ENCODE assay signal across 11 cellular contexts in genomic region chr12:43807361-43807760, GRCh38. TPM values are rescaled to one million over a fixed set of nuclear protein-coding genes. Genes with fewer than 3 reads are reported as not detected.
A peak's percentile ranks its signal among the peaks of the same experiment; 100 is the strongest.
DNase-seq lines count a peak whose midpoint lies in the region; ATAC-seq, FAIRE-seq and TF ChIP-seq lines count a peak whose summit lies in the region.
"Had no signal": no experiment of that assay in that cellular context is flagged by ENCODE, and none has a peak within 500 bp of the region (broad histone marks: within the 10 kb centered on the region; RNA-seq: fewer than 3 reads in every experiment).

No MANE protein-coding gene starts in this region.

- POLR2A ChIA-PET in activated CD4-positive, alpha-beta memory T cell treated with anti-CD3 and anti-CD28 coated beads, Interleukin-2, amount 10 ng/mL, durations not matched to agents 7 days and 5 days (lab: Charles Lee) = interaction anchor here (0.9 to 5.5 kb wide), 11 partner anchors 9 to 48 kb away, joined by 3 to 88 read pairs (median 16); partner anchors contain the start of genes IRAK4, PUS7L and TMEM117
- POLR2A ChIA-PET in HepG2 (lab: Yijun Ruan, JAX) = interaction anchor here (3.1 to 3.2 kb wide), 2 partner anchors 15 to 29 kb away, joined by 9 to 17 read pairs; partner anchors contain the start of gene TMEM117

- no peak overlapping the region for H3K9ac ChIP-seq in HepG2 (ENCODE audit: insufficient read depth, low read depth, low read length)

- H3K36me3 Mint-ChIP-seq in activated T-cell treated with anti-CD3 and anti-CD28 coated beads, Interleukin-2, amount 50 U/mL, for 72 hours (ENCODE audit: insufficient read depth in 2 of 2) = peaks cover 2 to 6% of the 10 kb centered on the region in 2 donors
- peaks cover 15% of the 10 kb centered on the region for H3K36me3 Mint-ChIP-seq in activated CD4-positive, alpha-beta memory T cell treated with anti-CD3 and anti-CD28 coated beads, Interleukin-2, amount 10 ng/mL, durations not matched to agents 7 days and 5 days (ENCODE audit: low read depth)

- 100% methylated on average over 3 of the region's 3 CpGs for WGBS in HepG2 (ENCODE audit: low lambda C conversion rate)
- WGBS in tibial nerve, 2 donors = 57 to 72% methylated on average over 3 of the region's 3 CpGs

- no peak for TF ChIP-seq EP300 in HepG2 (IDR thresholded peaks at IDR 0.05; ENCODE audit: low read depth in 2 of 2, low read length in 2 of 2)
- TF ChIP-seq EP300 in HepG2 (CRISPR knock-in tag; IDR thresholded peaks at IDR 0.05; ENCODE audit: borderline replicate concordance) = no peak
- TF ChIP-seq EP300 in tibial nerve (IDR thresholded peaks at IDR 0.05) = no peak

- H3K9me3 Mint-ChIP-seq in activated T-cell treated with anti-CD3 and anti-CD28 coated beads, Interleukin-2, amount 50 U/mL, for 72 hours = no peaks in the 10 kb centered on the region
- no peaks in the 10 kb centered on the region for H3K9me3 Mint-ChIP-seq in activated CD4-positive, alpha-beta memory T cell treated with anti-CD3 and anti-CD28 coated beads, Interleukin-2, amount 10 ng/mL, durations not matched to agents 7 days and 5 days

- peaks cover 26% of the 10 kb centered on the region for H3K79me2 ChIP-seq in HepG2 (ENCODE audit: insufficient read depth, low read length)

- no peaks in the 10 kb centered on the region for H3K27me3 Mint-ChIP-seq in activated T-cell treated with anti-CD3 and anti-CD28 coated beads, Interleukin-2, amount 50 U/mL, for 72 hours (ENCODE audit: low read depth)
- H3K27me3 Mint-ChIP-seq in activated CD4-positive, alpha-beta memory T cell treated with anti-CD3 and anti-CD28 coated beads, Interleukin-2, amount 10 ng/mL, durations not matched to agents 7 days and 5 days = no peaks in the 10 kb centered on the region

- TF ChIP-seq RAD21 in HepG2 (CRISPR knock-in tag; IDR thresholded peaks at IDR 0.05) = no peak

- H3K9me3 ChIP-seq in HepG2 (ENCODE audit: low read length) = no peaks in the 10 kb centered on the region
- no peaks in the 10 kb centered on the region for H3K9me3 ChIP-seq in tibial nerve

- TF ChIP-seq POLR2A in HepG2 (IDR thresholded peaks at IDR 0.05; ENCODE audit: insufficient read depth in 1 of 2, low read depth in 2 of 2, low read length in 2 of 2) (no peak), tibial nerve (IDR thresholded peaks at IDR 0.05) (no peak)

- in situ Hi-C loops in HepG2 (cut with HindIII; ENCODE audit: extremely low pct_ligation_motif_present, low pct_unique_long_range_greater_than_20kb) = no loop called here

- H3K27ac ChIP-seq in HepG2 (ENCODE audit: extremely low read length, insufficient read depth, low read length) (no peak overlapping the region), tibial nerve (peak overlapping the region; percentile 30 to 100 (median 98))

- H4K20me1 ChIP-seq in HepG2 (ENCODE audit: insufficient read depth, low read length) = no peaks in the 10 kb centered on the region

- intact Hi-C loops in HepG2 (cut with micrococcal nuclease; ENCODE audit: unreplicated experiment) = loop anchor here (5.0 kb wide), 1 partner anchor 50 kb away; the partner anchor contains the start of genes IRAK4 and PUS7L

- no peak for FAIRE-seq in HepG2 (lab: Jason Lieb, UNC)
- FAIRE-seq: HTR-8/SVneo had no signal

- CTCF ChIA-PET in activated CD4-positive, alpha-beta memory T cell treated with anti-CD3 and anti-CD28 coated beads, Interleukin-2, amount 10 ng/mL, durations not matched to agents 7 days and 5 days (lab: Charles Lee) = interaction anchor here (0.9 to 2.3 kb wide), 4 partner anchors 25 to 75 kb away, joined by 4 to 11 read pairs (median 6); partner anchors contain the start of genes IRAK4, PUS7L and TMEM117
- CTCF ChIA-PET in HepG2 (lab: Yijun Ruan, JAX; ENCODE audit: low intra/inter-chr PET ratio, low total read pairs) = no interaction called here

- no peak for DNase-seq in activated T-cell treated with anti-CD3 and anti-CD28 coated beads, Interleukin-2, amount 50 U/mL, for 72 hours
- no peak for DNase-seq in activated T-cell treated with anti-CD3 and anti-CD28 coated beads, Interleukin-2, amount 50 U/mL, for 1 hour
- no peak for DNase-seq in activated CD4-positive, alpha-beta memory T cell treated with anti-CD3 and anti-CD28 coated beads, Interleukin-2, amount 10 ng/mL, durations not matched to agents 7 days and 5 days
- DNase-seq in HepG2 (ENCODE audit: low spot score) (no peak), tibial nerve (ENCODE audit: low spot score in 2 of 2) (no peak), NCI-H146 (lab: John Stamatoyannopoulos, UW) (no peak)
- DNase-seq in NK-92 treated with Interleukin-12 subunit alpha and Interleukin-12 subunit beta, amount 100 ng/mL, for 24 hours (lab: John Stamatoyannopoulos, UW) = no peak
- DNase-seq: effector CD8-positive, alpha-beta T cell had no signal

- H3K27me3 ChIP-seq in HepG2 (ENCODE audit: control insufficient read depth in 1 of 2, insufficient read depth in 2 of 2, low read length in 2 of 2) = no peaks in the 10 kb centered on the region
- no peaks in the 10 kb centered on the region for H3K27me3 ChIP-seq in tibial nerve

- H3K4me3 ChIP-seq in HepG2 (replicated peaks in 1 of 3; ENCODE audit: insufficient read depth in 1 of 3, low read depth in 2 of 3, low read length in 3 of 3) (no peak overlapping the region), tibial nerve (no peak overlapping the region)
- H3K4me3 ChIP-seq: lung had no signal

- BruUV-seq in HepG2 (replicated peaks; lab: Mats Ljungman, UMichigan) = no TSS peak

- H3K4me2 ChIP-seq in HepG2 (ENCODE audit: low read depth, low read length) = peak overlapping the region; percentile 85; the same call in 1 of the 2 replicates

- ATAC-seq in activated T-cell treated with anti-CD3 and anti-CD28 coated beads, Interleukin-2, amount 50 U/mL, for 72 hours (replicated peaks in 1 of 2) = no peak
- ATAC-seq in HepG2 (no peak), HG03565 (IDR thresholded peaks at IDR 0.05; ENCODE audit: unreplicated experiment) (no peak)

- peak overlapping the region; percentile 99 for H3K27ac Mint-ChIP-seq in activated T-cell treated with anti-CD3 and anti-CD28 coated beads, Interleukin-2, amount 50 U/mL, for 72 hours
- H3K27ac Mint-ChIP-seq in activated CD4-positive, alpha-beta memory T cell treated with anti-CD3 and anti-CD28 coated beads, Interleukin-2, amount 10 ng/mL, durations not matched to agents 7 days and 5 days = peak overlapping the region; percentile 100

- no peak overlapping the region for H2AFZ ChIP-seq in HepG2 (ENCODE audit: low read length)

- no peak for TF ChIP-seq CTCF in HepG2 (CRISPR knock-in tag; IDR thresholded peaks at IDR 0.05)
- TF ChIP-seq CTCF in tibial nerve (IDR thresholded peaks at IDR 0.05) = no peak

- H3K4me3 Mint-ChIP-seq in activated T-cell treated with anti-CD3 and anti-CD28 coated beads, Interleukin-2, amount 50 U/mL, for 72 hours = peak overlapping the region; percentile 92 to 100
- peak overlapping the region; percentile 96 for H3K4me3 Mint-ChIP-seq in activated CD4-positive, alpha-beta memory T cell treated with anti-CD3 and anti-CD28 coated beads, Interleukin-2, amount 10 ng/mL, durations not matched to agents 7 days and 5 days

- H3K4me1 Mint-ChIP-seq in activated T-cell treated with anti-CD3 and anti-CD28 coated beads, Interleukin-2, amount 50 U/mL, for 72 hours (ENCODE audit: low read depth) = peaks cover 24% of the 10 kb centered on the region
- H3K4me1 Mint-ChIP-seq in activated CD4-positive, alpha-beta memory T cell treated with anti-CD3 and anti-CD28 coated beads, Interleukin-2, amount 10 ng/mL, durations not matched to agents 7 days and 5 days = peaks cover 31% of the 10 kb centered on the region

- H3K4me1 ChIP-seq in HepG2 (ENCODE audit: insufficient read depth, low read length) (peaks cover 26% of the 10 kb centered on the region), tibial nerve (peaks cover 3 to 39% (median 11%) of the 10 kb centered on the region in 4 donors)

- H3K36me3 ChIP-seq in HepG2 (replicated peaks in 1 of 2; ENCODE audit: control insufficient read depth in 1 of 2, insufficient read depth in 2 of 2, low read length in 2 of 2) (peaks cover 0 to 3% of the 10 kb centered on the region in 2 experiments; a peak in 2 of 5 replicates), tibial nerve (no peaks in the 10 kb centered on the region)

RNA-seq across cellular contexts. Expression of gene TWF1, which starts 1.2 kb away (rescaled TPM):
- 10 to 100 TPM; 14.5 to 19.1 TPM for total RNA-seq in activated T-cell treated with anti-CD3 and anti-CD28 coated beads, Interleukin-2, amount 50 U/mL, for 72 hours
- total RNA-seq in activated CD4-positive, alpha-beta memory T cell treated with anti-CD3 and anti-CD28 coated beads, Interleukin-2, amount 10 ng/mL, durations not matched to agents 7 days and 5 days = 10 to 100 TPM; 29.1 to 33.6 TPM
- total RNA-seq in HepG2 (2016; rRNA removed; fragmentation: Illumina TruSeq; extraction: Trizol) (85.5 and 148 TPM in 2 replicates), tibial nerve (10 to 100 TPM; 65.1 to 82.2 (median 71.0) TPM)
- 12.4 and 17.1 TPM in 2 replicates for total RNA-seq in HepG2 (2016; cell fraction: cytosol; rRNA removed; fragmentation: Illumina TruSeq; extraction: Trizol; ENCODE audit: low read depth)
- 90.5 and 142 TPM in 2 replicates for total RNA-seq in HepG2 (2016; cell fraction: insoluble cytoplasmic fraction; rRNA removed; fragmentation: Illumina TruSeq; extraction: Trizol)
- total RNA-seq in HepG2 (2016; cell fraction: membrane; rRNA removed; fragmentation: Illumina TruSeq; extraction: Trizol) = 63.7 and 70.0 TPM in 2 replicates
- total RNA-seq in HepG2 (2016; cell fraction: nucleus; rRNA removed; fragmentation: Illumina TruSeq; extraction: Trizol) = 44.9 and 45.5 TPM in 2 replicates
- 22.3 and 32.3 TPM in 2 replicates for polyA plus RNA-seq in HepG2 (2011; rRNA removed)
- polyA plus RNA-seq in HepG2 (2011; cell fraction: cytosol; rRNA removed) = 12.5 and 19.3 TPM in 2 replicates
- polyA plus RNA-seq in HepG2 (2011; cell fraction: nucleus; rRNA removed) = 11.0 and 12.8 TPM in 2 replicates
- polyA plus RNA-seq in HepG2 (2012) = 35.5 and 36.4 TPM in 2 replicates
- polyA plus RNA-seq in HepG2 (2016; cell fraction: cytosol; fragmentation: Illumina TruSeq; extraction: Trizol; ENCODE audit: low read depth) = 13.7 and 14.1 TPM in 2 replicates
- polyA plus RNA-seq in HepG2 (2016; cell fraction: insoluble cytoplasmic fraction; fragmentation: Illumina TruSeq; extraction: Trizol; ENCODE audit: low read depth) = 99.5 and 109 TPM in 2 replicates
- 41.8 and 46.1 TPM in 2 replicates for polyA plus RNA-seq in HepG2 (2016; cell fraction: membrane; fragmentation: Illumina TruSeq; extraction: Trizol; ENCODE audit: low read depth)
- polyA plus RNA-seq in HepG2 (2016; cell fraction: nucleus; fragmentation: Illumina TruSeq; extraction: Trizol; ENCODE audit: insufficient read depth, low read depth) = 41.4 and 45.6 TPM in 2 replicates
- 9.6 and 27.1 TPM in 2 replicates for polyA minus RNA-seq in HepG2 (2011; rRNA and poly(A)+ RNA removed; ENCODE audit: low replicate concordance)
- 42.4 and 45.7 TPM in 2 replicates for polyA minus RNA-seq in HepG2 (2011; cell fraction: cytosol; rRNA and poly(A)+ RNA removed)
- polyA minus RNA-seq in HepG2 (2011; cell fraction: nucleus; rRNA and poly(A)+ RNA removed) = 39.9 and 42.1 TPM in 2 replicates

RNA-seq across cellular contexts. Expression of gene TMEM117, which starts 28.5 kb away (rescaled TPM):
- 1 to 10 TPM; 1.3 to 2.7 TPM for total RNA-seq in activated T-cell treated with anti-CD3 and anti-CD28 coated beads, Interleukin-2, amount 50 U/mL, for 72 hours
- 1 to 10 TPM; 1.6 to 1.7 TPM for total RNA-seq in activated CD4-positive, alpha-beta memory T cell treated with anti-CD3 and anti-CD28 coated beads, Interleukin-2, amount 10 ng/mL, durations not matched to agents 7 days and 5 days
- total RNA-seq in HepG2 (2016; rRNA removed; fragmentation: Illumina TruSeq; extraction: Trizol) = 6.5 and 8.5 TPM in 2 replicates
- 1.9 and 2.8 TPM in 2 replicates for total RNA-seq in HepG2 (2016; cell fraction: cytosol; rRNA removed; fragmentation: Illumina TruSeq; extraction: Trizol; ENCODE audit: low read depth)
- 6.7 and 8.8 TPM in 2 replicates for total RNA-seq in HepG2 (2016; cell fraction: insoluble cytoplasmic fraction; rRNA removed; fragmentation: Illumina TruSeq; extraction: Trizol)
- 7.0 and 7.1 TPM in 2 replicates for total RNA-seq in HepG2 (2016; cell fraction: membrane; rRNA removed; fragmentation: Illumina TruSeq; extraction: Trizol)
- total RNA-seq in HepG2 (2016; cell fraction: nucleus; rRNA removed; fragmentation: Illumina TruSeq; extraction: Trizol) = 14.7 and 19.2 TPM in 2 replicates
- 2.8 and 3.6 TPM in 2 replicates for polyA plus RNA-seq in HepG2 (2011; rRNA removed)
- polyA plus RNA-seq in HepG2 (2011; cell fraction: cytosol; rRNA removed) = 1.8 and 3.4 TPM in 2 replicates
- polyA plus RNA-seq in HepG2 (2011; cell fraction: nucleus; rRNA removed) = 1.5 and 1.7 TPM in 2 replicates
- 3.4 and 3.7 TPM in 2 replicates for polyA plus RNA-seq in HepG2 (2012)
- polyA plus RNA-seq in HepG2 (2016; cell fraction: cytosol; fragmentation: Illumina TruSeq; extraction: Trizol; ENCODE audit: low read depth) = 1.5 and 2.8 TPM in 2 replicates
- polyA plus RNA-seq in HepG2 (2016; cell fraction: insoluble cytoplasmic fraction; fragmentation: Illumina TruSeq; extraction: Trizol; ENCODE audit: low read depth) = 5.9 and 7.3 TPM in 2 replicates
- 4.7 and 5.1 TPM in 2 replicates for polyA plus RNA-seq in HepG2 (2016; cell fraction: membrane; fragmentation: Illumina TruSeq; extraction: Trizol; ENCODE audit: low read depth)
- polyA plus RNA-seq in HepG2 (2016; cell fraction: nucleus; fragmentation: Illumina TruSeq; extraction: Trizol; ENCODE audit: insufficient read depth, low read depth) = 6.2 and 6.8 TPM in 2 replicates
- polyA minus RNA-seq in HepG2 (2011; rRNA and poly(A)+ RNA removed; ENCODE audit: low replicate concordance) = 2.4 and 2.6 TPM in 2 replicates
- 2.4 and 4.6 TPM in 2 replicates for polyA minus RNA-seq in HepG2 (2011; cell fraction: cytosol; rRNA and poly(A)+ RNA removed)
- 14.3 and 16.4 TPM in 2 replicates for polyA minus RNA-seq in HepG2 (2011; cell fraction: nucleus; rRNA and poly(A)+ RNA removed)
- 10 to 100 TPM; 16.9 to 24.9 (median 21.1) TPM for total RNA-seq in tibial nerve

RNA-seq across cellular contexts. Expression of gene IRAK4, which starts 48.6 kb away (rescaled TPM):
- 10 to 100 TPM; 41.4 TPM for total RNA-seq in activated T-cell treated with anti-CD3 and anti-CD28 coated beads, Interleukin-2, amount 50 U/mL, for 72 hours
- 10 to 100 TPM; 44.3 to 46.0 TPM for total RNA-seq in activated CD4-positive, alpha-beta memory T cell treated with anti-CD3 and anti-CD28 coated beads, Interleukin-2, amount 10 ng/mL, durations not matched to agents 7 days and 5 days
- total RNA-seq in HepG2 (2016; rRNA removed; fragmentation: Illumina TruSeq; extraction: Trizol) (7.1 and 8.4 TPM in 2 replicates), tibial nerve (10 to 100 TPM; 16.3 to 24.6 (median 22.4) TPM)
- 2.5 and 3.7 TPM in 2 replicates for total RNA-seq in HepG2 (2016; cell fraction: cytosol; rRNA removed; fragmentation: Illumina TruSeq; extraction: Trizol; ENCODE audit: low read depth)
- 6.7 and 8.5 TPM in 2 replicates for total RNA-seq in HepG2 (2016; cell fraction: insoluble cytoplasmic fraction; rRNA removed; fragmentation: Illumina TruSeq; extraction: Trizol)
- total RNA-seq in HepG2 (2016; cell fraction: membrane; rRNA removed; fragmentation: Illumina TruSeq; extraction: Trizol) = 6.9 and 7.2 TPM in 2 replicates
- total RNA-seq in HepG2 (2016; cell fraction: nucleus; rRNA removed; fragmentation: Illumina TruSeq; extraction: Trizol) = 8.9 and 9.7 TPM in 2 replicates
- 5.6 and 6.6 TPM in 2 replicates for polyA plus RNA-seq in HepG2 (2011; rRNA removed)
- polyA plus RNA-seq in HepG2 (2011; cell fraction: cytosol; rRNA removed) = 1.2 and 2.2 TPM in 2 replicates
- 5.7 and 6.2 TPM in 2 replicates for polyA plus RNA-seq in HepG2 (2011; cell fraction: nucleus; rRNA removed)
- 3.4 and 3.9 TPM in 2 replicates for polyA plus RNA-seq in HepG2 (2012)
- polyA plus RNA-seq in HepG2 (2016; cell fraction: cytosol; fragmentation: Illumina TruSeq; extraction: Trizol; ENCODE audit: low read depth) = 1.3 and 1.7 TPM in 2 replicates
- 5.2 and 6.3 TPM in 2 replicates for polyA plus RNA-seq in HepG2 (2016; cell fraction: insoluble cytoplasmic fraction; fragmentation: Illumina TruSeq; extraction: Trizol; ENCODE audit: low read depth)
- 3.8 TPM in 2 replicates for polyA plus RNA-seq in HepG2 (2016; cell fraction: membrane; fragmentation: Illumina TruSeq; extraction: Trizol; ENCODE audit: low read depth)
- polyA plus RNA-seq in HepG2 (2016; cell fraction: nucleus; fragmentation: Illumina TruSeq; extraction: Trizol; ENCODE audit: insufficient read depth, low read depth) = 11.0 and 13.1 TPM in 2 replicates
- 2.1 and 3.3 TPM in 2 replicates for polyA minus RNA-seq in HepG2 (2011; rRNA and poly(A)+ RNA removed; ENCODE audit: low replicate concordance)
- 2.8 and 4.5 TPM in 2 replicates for polyA minus RNA-seq in HepG2 (2011; cell fraction: cytosol; rRNA and poly(A)+ RNA removed)
- polyA minus RNA-seq in HepG2 (2011; cell fraction: nucleus; rRNA and poly(A)+ RNA removed) = 8.1 and 10.9 TPM in 2 replicates

RNA-seq across cellular contexts. Expression of gene PUS7L, which starts 48.8 kb away (rescaled TPM):
- 10 to 100 TPM; 18.1 to 21.8 TPM for total RNA-seq in activated T-cell treated with anti-CD3 and anti-CD28 coated beads, Interleukin-2, amount 50 U/mL, for 72 hours
- total RNA-seq in activated CD4-positive, alpha-beta memory T cell treated with anti-CD3 and anti-CD28 coated beads, Interleukin-2, amount 10 ng/mL, durations not matched to agents 7 days and 5 days = 10 to 100 TPM; 17.1 to 18.8 TPM
- total RNA-seq in HepG2 (2016; rRNA removed; fragmentation: Illumina TruSeq; extraction: Trizol) = 37.6 and 92.7 TPM in 2 replicates
- total RNA-seq in HepG2 (2016; cell fraction: cytosol; rRNA removed; fragmentation: Illumina TruSeq; extraction: Trizol; ENCODE audit: low read depth) = 2.4 and 3.7 TPM in 2 replicates
- total RNA-seq in HepG2 (2016; cell fraction: insoluble cytoplasmic fraction; rRNA removed; fragmentation: Illumina TruSeq; extraction: Trizol) = 36.1 and 88.7 TPM in 2 replicates
- total RNA-seq in HepG2 (2016; cell fraction: membrane; rRNA removed; fragmentation: Illumina TruSeq; extraction: Trizol) = 7.3 and 12.5 TPM in 2 replicates
- 42.5 and 43.7 TPM in 2 replicates for total RNA-seq in HepG2 (2016; cell fraction: nucleus; rRNA removed; fragmentation: Illumina TruSeq; extraction: Trizol)
- 5.9 and 6.5 TPM in 2 replicates for polyA plus RNA-seq in HepG2 (2011; rRNA removed)
- 1.8 and 3.3 TPM in 2 replicates for polyA plus RNA-seq in HepG2 (2011; cell fraction: cytosol; rRNA removed)
- 4.8 and 5.9 TPM in 2 replicates for polyA plus RNA-seq in HepG2 (2011; cell fraction: nucleus; rRNA removed)
- polyA plus RNA-seq in HepG2 (2012) = 4.2 and 7.6 TPM in 2 replicates
- 0.45 and 0.97 TPM in 2 replicates for polyA plus RNA-seq in HepG2 (2016; cell fraction: cytosol; fragmentation: Illumina TruSeq; extraction: Trizol; ENCODE audit: low read depth)
- polyA plus RNA-seq in HepG2 (2016; cell fraction: insoluble cytoplasmic fraction; fragmentation: Illumina TruSeq; extraction: Trizol; ENCODE audit: low read depth) = 16.9 and 17.6 TPM in 2 replicates
- polyA plus RNA-seq in HepG2 (2016; cell fraction: membrane; fragmentation: Illumina TruSeq; extraction: Trizol; ENCODE audit: low read depth) = 1.9 and 2.3 TPM in 2 replicates
- polyA plus RNA-seq in HepG2 (2016; cell fraction: nucleus; fragmentation: Illumina TruSeq; extraction: Trizol; ENCODE audit: insufficient read depth, low read depth) = 13.4 and 13.5 TPM in 2 replicates
- 11.6 and 18.1 TPM in 2 replicates for polyA minus RNA-seq in HepG2 (2011; rRNA and poly(A)+ RNA removed; ENCODE audit: low replicate concordance)
- 9.5 and 12.3 TPM in 2 replicates for polyA minus RNA-seq in HepG2 (2011; cell fraction: cytosol; rRNA and poly(A)+ RNA removed)
- 34.6 and 35.0 TPM in 2 replicates for polyA minus RNA-seq in HepG2 (2011; cell fraction: nucleus; rRNA and poly(A)+ RNA removed)
- total RNA-seq in tibial nerve = 1 to 10 TPM; 3.9 to 9.8 (median 7.0) TPM
